ENCODE assay signal across 6 cellular contexts in the genomic region with DNA sequence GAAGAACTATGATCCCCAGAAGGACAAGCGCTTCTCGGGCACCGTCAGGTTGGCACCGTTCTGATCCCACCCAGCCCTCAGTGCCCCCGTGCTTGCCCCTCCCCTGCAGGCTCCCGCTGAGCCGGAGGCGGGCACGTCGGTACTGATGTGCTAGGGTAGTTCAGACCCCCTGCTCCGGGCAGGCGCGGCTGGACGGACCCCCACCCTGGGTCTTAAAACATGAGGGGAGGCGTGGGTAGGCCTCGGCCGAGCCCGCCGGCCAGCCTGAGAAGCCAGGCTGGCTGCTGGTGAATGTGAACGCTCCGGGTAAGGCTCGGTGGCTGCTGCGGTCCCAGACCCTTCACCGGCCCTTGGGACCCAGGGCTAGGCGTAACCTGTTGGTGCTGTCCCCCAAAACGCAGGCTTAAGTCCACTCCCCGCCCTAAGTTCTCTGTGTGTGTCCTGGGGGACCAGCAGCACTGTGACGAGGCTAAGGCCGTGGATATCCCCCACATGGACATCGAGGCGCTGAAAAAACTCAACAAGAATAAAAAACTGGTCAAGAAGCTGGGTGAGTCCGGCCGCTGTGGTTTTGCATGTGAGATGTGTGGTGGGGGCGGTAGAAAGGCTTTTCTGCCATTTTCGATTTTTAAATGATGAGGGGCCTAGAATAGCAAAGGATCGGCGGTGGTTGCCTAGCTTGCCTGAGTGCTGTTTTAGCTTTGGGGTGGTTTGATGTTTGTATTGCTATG. TPM values are rescaled to one million over a fixed set of nuclear protein-coding genes. Genes with fewer than 3 reads are reported as not detected.
A peak's percentile ranks its signal among the peaks of the same experiment; 100 is the strongest.
DNase-seq lines count a peak whose midpoint lies in the region; TF ChIP-seq lines count a peak whose summit lies in the region.

No MANE protein-coding gene starts in this region.

- peak overlapping the region; percentile 77 for H3K27ac ChIP-seq in SJSA1
- peak overlapping the region; percentile 85 to 93 for H3K27ac ChIP-seq in uterus

- H3K9ac ChIP-seq in iPS-15b (ENCODE audit: low read depth, low read length), result peak overlapping the region; percentile 99

- H3K27me3 ChIP-seq in SJSA1 (replicated peaks), result no peaks in the 10 kb centered on the region
- peaks cover 4% of the 10 kb centered on the region for H3K27me3 ChIP-seq in iPS-15b (ENCODE audit: control insufficient read depth, insufficient read depth, low read length)
- H3K27me3 ChIP-seq in uterus, result no peaks in the 10 kb centered on the region

- H3K9me3 ChIP-seq in SJSA1 (replicated peaks), result no peaks in the 10 kb centered on the region
- no peaks in the 10 kb centered on the region for H3K9me3 ChIP-seq in iPS-15b (ENCODE audit: control insufficient read depth, insufficient read depth, low read length)
- H3K9me3 ChIP-seq in uterus, result no peaks in the 10 kb centered on the region

- TF ChIP-seq POLR2A in uterus (IDR thresholded peaks at IDR 0.05), result no peak

- H3K4me3 ChIP-seq in GM12875 (ENCODE audit: low read depth, low read length), result peak overlapping the region; percentile 84
- H3K4me3 ChIP-seq in SJSA1, result peak overlapping the region; percentile 83
- H3K4me3 ChIP-seq in iPS-15b (ENCODE audit: low read depth, low read length), result peak overlapping the region; percentile 97
- peak overlapping the region; percentile 67 to 71 for H3K4me3 ChIP-seq in uterus

- TF ChIP-seq CTCF in GM12875 (IDR thresholded peaks at IDR 0.05; ENCODE audit: borderline replicate concordance, insufficient read depth, low read depth, low read length) (no peak), uterus (IDR thresholded peaks at IDR 0.05) (no peak)

- H3K36me3 ChIP-seq in SJSA1 (peaks cover 80% of the 10 kb centered on the region), iPS-15b (ENCODE audit: control insufficient read depth, insufficient read depth, low read length) (peaks cover 47% of the 10 kb centered on the region), uterus (no peaks in the 10 kb centered on the region)

- H3K4me1 ChIP-seq in SJSA1 (replicated peaks), result peaks cover 34% of the 10 kb centered on the region
- peaks cover 18% of the 10 kb centered on the region for H3K4me1 ChIP-seq in iPS-15b (ENCODE audit: control insufficient read depth, insufficient read depth, low read length)
- peaks cover 0 to 7% of the 10 kb centered on the region in 2 donors for H3K4me1 ChIP-seq in uterus

- intact Hi-C loops in uterus (cut with DNase I; ENCODE audit: low total_unique reads), result no loop called here

- DNase-seq in SJSA1 (ENCODE audit: low read depth in 1 of 2, low spot score in 2 of 2) (peak in 1 of 2 experiments; percentile 27), uterus (peak in 1 of 2 donors; percentile 53), dedifferentiated amniotic fluid mesenchymal stem cell (ENCODE audit: extremely low spot score) (no peak), dermis blood vessel endothelial cell (no peak)

RNA-seq across cellular contexts. Expression of gene RPL10A, which starts 0.9 kb away (rescaled TPM):
- total RNA-seq in SJSA1 (2014; rRNA removed; shearing (Covaris generic)), result 983 and 1,383 TPM in 2 replicates
- total RNA-seq in uterus, result 1,000 to 10,000 TPM; 1,557 to 4,762 (median 2,904) TPM
- 1,962 and 2,039 TPM in 2 replicates for total RNA-seq in dermis blood vessel endothelial cell

RNA-seq across cellular contexts. Expression of gene FANCE, which starts 17.0 kb away (rescaled TPM):
- 16.3 and 20.2 TPM in 2 replicates for total RNA-seq in SJSA1 (2014; rRNA removed; shearing (Covaris generic))
- total RNA-seq in uterus, result 10 to 100 TPM in 3 of 4 donors, 1 to 10 TPM in 1; 9.6 to 19.1 (median 11.4) TPM
- total RNA-seq in dermis blood vessel endothelial cell, result 14.5 and 18.0 TPM in 2 replicates

RNA-seq across cellular contexts. Expression of gene TEAD3, which starts 27.7 kb away (rescaled TPM):
- total RNA-seq in SJSA1 (2014; rRNA removed; shearing (Covaris generic)), result 14.5 and 24.4 TPM in 2 replicates
- total RNA-seq in uterus (100 to 1,000 TPM in 1 of 4 donors, 10 to 100 TPM in 3; 10.2 to 107 (median 17.2) TPM), dermis blood vessel endothelial cell (0.33 and 0.68 TPM in 2 replicates)

RNA-seq across cellular contexts. Expression of gene TULP1, which starts 43.6 kb away (rescaled TPM):
- not detected in 2 replicates for total RNA-seq in SJSA1 (2014; rRNA removed; shearing (Covaris generic))
- 1 to 10 TPM in 3 of 4 donors, not detected in 1; 1.6 to 3.2 (median 2.1) TPM for total RNA-seq in uterus
- not detected in 2 replicates for total RNA-seq in dermis blood vessel endothelial cell
